30 cellular contexts compared by ENCODE assay signal in genomic region chr10:121698336-121698735, GRCh38.
"Had no signal": no experiment of that assay in that cellular context is flagged by ENCODE, and none has a peak within 500 bp of the region (broad histone marks: within the 10 kb centered on the region; RNA-seq: fewer than 3 reads in every experiment).

No MANE protein-coding gene starts in this region.

- H3K36me3 ChIP-seq: heart right ventricle, left lung, ovary, prostate gland, sigmoid colon, suprapubic skin, tibial artery, upper lobe of right lung had no signal

- H3K4me1 ChIP-seq: heart right ventricle, left lung, prostate gland, suprapubic skin, tibial artery, upper lobe of right lung had no signal

- FAIRE-seq: endothelial cell of umbilical vein, small intestine had no signal

- H3K27ac ChIP-seq: heart right ventricle, left lung, ovary, prostate gland, sigmoid colon, suprapubic skin, tibial artery, upper lobe of right lung had no signal

- DNase-seq: activated CD4-positive, alpha-beta memory T cell treated with anti-CD3 and anti-CD28 coated beads, Interleukin-2, amount 10 ng/mL, durations not matched to agents 7 days and 5 days; activated CD4-positive, alpha-beta T cell treated with anti-CD3 and anti-CD28 coated beads, Interleukin-2, amount 10 ng/mL, durations not matched to agents 7 days and 5 days; activated CD4-positive, CD25-positive, alpha-beta regulatory T cell treated with anti-CD3 and anti-CD28 coated beads, Interleukin-2, amount 50 U/mL, for 72 hours; activated CD8-positive, alpha-beta memory T cell treated with anti-CD3 and anti-CD28 coated beads, Interleukin-2, amount 50 U/mL, for 48 hours; activated gamma-delta T cell treated with Interleukin-2 at 50 U/mL for 16 hours; activated naive CD4-positive, alpha-beta T cell treated with anti-CD3 and anti-CD28 coated beads, Interleukin-2, amount 50 U/mL, for 16 hours; activated T-cell treated with anti-CD3 and anti-CD28 coated beads, Interleukin-2, amount 50 U/mL, for 4 hours; amygdala; foreskin fibroblast; heart right ventricle; kidney glomerular epithelial cell; left lung; ovary; retina; sigmoid colon; small intestine; stimulated activated CD4-positive, alpha-beta T cell treated with anti-CD3 and anti-CD28 coated beads, Interleukin-1b, Interleukin-23, amount 100 ng/mL, for 48 hours; stimulated activated CD4-positive, alpha-beta T cell treated with anti-CD3 and anti-CD28 coated beads, Interleukin-4, amount 100 ng/mL, for 4 hours; stimulated activated naive CD4-positive, alpha-beta T cell; SW 1271; T-helper 17 cell; T1000; tibial artery; upper lobe of right lung had no signal

- H3K4me3 ChIP-seq: heart right ventricle, left lung, lung, ovary, prostate gland, sigmoid colon, suprapubic skin, tibial artery, upper lobe of right lung had no signal

- ATAC-seq: activated T-cell treated with anti-CD3 and anti-CD28 coated beads, Interleukin-2, amount 50 U/mL, for 4 hours; activated T-helper 17 cell treated with anti-CD3 and anti-CD28 coated beads, Interleukin-2, amount 50 U/mL, for 72 hours; esophagus mucosa; heart right ventricle; left lung; T-helper 17 cell; upper lobe of right lung had no signal

- H3K9me3 ChIP-seq: ovary, prostate gland, sigmoid colon, suprapubic skin, tibial artery, upper lobe of right lung had no signal

- H3K27me3 ChIP-seq: ovary, sigmoid colon, suprapubic skin, upper lobe of right lung had no signal
